Comparison of ENCODE assay signal across 8 cellular contexts in the genomic region with DNA sequence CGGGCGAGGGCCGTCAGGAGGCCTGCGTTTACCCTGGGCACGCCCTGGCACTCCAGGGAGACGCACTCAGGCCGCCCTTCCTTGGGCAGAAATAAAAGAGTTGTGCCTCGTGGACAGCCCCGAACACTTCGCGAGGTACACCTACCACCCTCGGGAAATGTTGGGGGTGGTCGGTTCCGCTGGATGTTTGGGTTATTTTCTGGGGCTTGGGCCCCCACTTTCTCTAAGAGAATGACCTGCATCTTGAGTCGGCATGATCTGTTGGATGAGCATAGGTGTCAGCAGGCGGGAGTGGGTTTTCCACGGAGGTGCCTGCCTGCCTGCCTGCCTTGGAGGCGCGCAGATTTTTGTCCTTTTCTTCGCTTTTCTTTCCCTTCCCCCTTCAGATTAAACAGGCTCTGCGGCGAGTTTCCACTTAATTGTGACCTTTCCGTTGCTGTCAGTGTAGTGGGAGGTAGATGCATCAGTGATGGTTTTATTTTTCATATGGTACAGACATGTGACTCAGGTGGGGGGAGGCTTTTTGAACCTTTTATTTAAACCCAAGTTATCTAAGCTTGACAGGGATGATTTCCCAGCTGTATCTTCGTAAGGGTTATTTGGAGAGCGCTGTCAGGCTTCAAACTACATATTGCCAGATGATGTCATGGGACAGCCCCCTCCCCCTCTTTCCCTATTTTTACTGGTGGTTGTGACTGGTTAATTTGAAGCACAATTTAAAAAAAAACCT. TPM values are rescaled to one million over a fixed set of nuclear protein-coding genes. Genes with fewer than 3 reads are reported as not detected.
DNase-seq lines count a peak whose midpoint lies in the region; ATAC-seq and TF ChIP-seq lines count a peak whose summit lies in the region.

No MANE protein-coding gene starts in this region.

- POLR2A ChIA-PET in MCF 10A (lab: Yijun Ruan, JAX): interaction anchor here (0.6 to 5.0 kb wide), 11 partner anchors 11 to 1181 kb away, joined by 3 to 38 read pairs (median 4); no protein-coding TSS in a partner anchor

- peak; percentile 4 for ATAC-seq in GM19395 (IDR thresholded peaks at IDR 0.05; ENCODE audit: unreplicated experiment)

- H3K4me3 ChIP-seq in ACC112 (ENCODE audit: low read depth, low read length): peak overlapping the region; percentile 91

- H3K4me1 Mint-ChIP-seq in MCF 10A (ENCODE audit: insufficient read depth, unreplicated experiment): peaks cover 7% of the 10 kb centered on the region

- peak overlapping the region; percentile 95 for H3K4me3 Mint-ChIP-seq in MCF 10A (ENCODE audit: unreplicated experiment)

- H3K27me3 ChIP-seq in ACC112 (ENCODE audit: insufficient read depth, low read length) (no peaks in the 10 kb centered on the region), layer of hippocampus (ENCODE audit: control insufficient read depth, insufficient read depth, low read length) (no peaks in the 10 kb centered on the region)

- no peaks in the 10 kb centered on the region for H3K27me3 Mint-ChIP-seq in MCF 10A (ENCODE audit: insufficient read depth, unreplicated experiment)

- H3K9me3 Mint-ChIP-seq in MCF 10A (ENCODE audit: unreplicated experiment): no peaks in the 10 kb centered on the region

- DNase-seq in RPMI8226: peak; percentile 14
- DNase-seq in MCF 10A (ENCODE audit: unreplicated experiment): peak; percentile 8
- peak; percentile 45 for DNase-seq in stimulated activated CD4-positive, alpha-beta T cell treated with anti-CD3 and anti-CD28 coated beads, Interleukin-4, amount 100 ng/mL, for 24 hours
- no peak for DNase-seq in ecto neural progenitor cell (ENCODE audit: low spot score)
- no peak for DNase-seq in NCI-H524 treated with DMSO at 0.1 percent for 48 hours (lab: John Stamatoyannopoulos, UW)

- CTCF ChIA-PET in MCF 10A (lab: Yijun Ruan, JAX): interaction anchor here (0.6 to 3.4 kb wide), 12 partner anchors 16 to 1218 kb away, joined by 3 to 24 read pairs (median 3); no protein-coding TSS in a partner anchor

- H3K4me1 ChIP-seq in ACC112 (ENCODE audit: control insufficient read depth, insufficient read depth, low read length, unreplicated experiment): peaks cover 17% of the 10 kb centered on the region

- H3K36me3 ChIP-seq in ACC112 (ENCODE audit: insufficient read depth, low read length): no peaks in the 10 kb centered on the region

- no peak for TF ChIP-seq CTCF in MCF 10A (IDR thresholded peaks at IDR 0.05; ENCODE audit: unreplicated experiment)

- H3K27ac ChIP-seq in ACC112 (ENCODE audit: low read depth, low read length) (peak overlapping the region; percentile 92), layer of hippocampus (ENCODE audit: low read depth, low read length) (peak overlapping the region; percentile 60)

- no TSS peak for BruUV-seq in MCF 10A (replicated peaks; lab: Mats Ljungman, UMichigan)

- H3K79me2 ChIP-seq in ACC112 (ENCODE audit: control insufficient read depth, insufficient read depth, low read length, unreplicated experiment): peaks cover 51% of the 10 kb centered on the region

- H3K36me3 Mint-ChIP-seq in MCF 10A (ENCODE audit: insufficient read depth, unreplicated experiment): peaks cover 6% of the 10 kb centered on the region

- peak overlapping the region; percentile 92 for H2AFZ ChIP-seq in ACC112 (ENCODE audit: low read length, unreplicated experiment)

- intact Hi-C loops in MCF 10A (cut with micrococcal nuclease): loop anchor here (2.0 to 5.0 kb wide), 2 partner anchors 22 to 226 kb away; no protein-coding TSS in a partner anchor

- peak overlapping the region; percentile 99 for H3K27ac Mint-ChIP-seq in MCF 10A (ENCODE audit: low read depth, unreplicated experiment)

RNA-seq across cellular contexts. Expression of gene HECTD2, which starts 0.7 kb away (rescaled TPM):
- total RNA-seq in MCF 10A (2022): 5.9 and 8.2 TPM in 2 replicates

Comparison
In these comparisons a context has a peak if more than half of its experiments do, and no peak if none do; other contexts are left out.
1. DNase-seq: peak in RPMI8226 (single experiment), MCF 10A (single experiment) and stimulated activated CD4-positive, alpha-beta T cell treated with anti-CD3 and anti-CD28 coated beads, Interleukin-4, amount 100 ng/mL, for 24 hours (single experiment); none in ecto neural progenitor cell (single experiment) and NCI-H524 treated with DMSO at 0.1 percent for 48 hours (single experiment).